29 cellular contexts compared by ENCODE assay signal in genomic region chrX:3407785-3408184, GRCh38.
"Had no signal": no experiment of that assay in that cellular context is flagged by ENCODE, and none has a peak within 500 bp of the region (broad histone marks: within the 10 kb centered on the region; RNA-seq: fewer than 3 reads in every experiment).

No MANE protein-coding gene starts in this region.

- H3K4me1 Mint-ChIP-seq: immature natural killer cell; naive thymus-derived CD4-positive, alpha-beta T cell; neural crest cell; stimulated activated naive B cell treated with anti-CD40 and anti-IgM and Interleukin-4, amounts not matched to agents 10 μg/mL and 1 μg/mL and 100 μg/mL, for 72 hours had no signal

- H3K4me1 ChIP-seq: left lung, parathyroid adenoma, right atrium auricular region, right lobe of liver, stomach, testis, thyroid gland, transverse colon, upper lobe of right lung had no signal

- ATAC-seq: left colon; left lung; mucosa of descending colon; naive thymus-derived CD4-positive, alpha-beta T cell; natural killer cell treated with Interleukin-12 subunit alpha and Interleukin-12 subunit beta and Interleukin-15 and Interleukin-18, amount 100 ng/mL, for 72 hours; right lobe of liver; stimulated activated naive B cell treated with anti-CD40 and anti-IgM and Interleukin-4, amounts not matched to agents 10 μg/mL and 1 μg/mL and 100 μg/mL, for 72 hours; stimulated activated naive CD8-positive, alpha-beta T cell treated with anti-CD3 and anti-CD28 coated beads, Interleukin-15, Interleukin-2, amounts not matched to agents 100 U/mL and 50 U/mL, for 24 hours; upper lobe of right lung had no signal

- H3K4me3 ChIP-seq: left lung, lung, mucosa of descending colon, right atrium auricular region, right lobe of liver, stomach, testis, thyroid gland, transverse colon, upper lobe of right lung had no signal

- H3K9me3 Mint-ChIP-seq: natural killer cell treated with Interleukin-12 subunit alpha and Interleukin-12 subunit beta and Interleukin-15 and Interleukin-18, amount 100 ng/mL, for 72 hours had no signal

- H3K4me3 Mint-ChIP-seq: immature natural killer cell; naive thymus-derived CD4-positive, alpha-beta T cell; natural killer cell treated with Interleukin-12 subunit alpha and Interleukin-12 subunit beta and Interleukin-15 and Interleukin-18, amount 100 ng/mL, for 72 hours; neural crest cell; stimulated activated naive B cell treated with anti-CD40 and anti-IgM and Interleukin-4, amounts not matched to agents 10 μg/mL and 1 μg/mL and 100 μg/mL, for 72 hours had no signal

- DNase-seq: hypothalamus; immature natural killer cell; kidney; left colon; left lung; mesendoderm; midbrain; mucosa of descending colon; naive thymus-derived CD4-positive, alpha-beta T cell; nucleus accumbens; right lobe of liver; stimulated activated CD4-positive, alpha-beta T cell treated with anti-CD3 and anti-CD28 coated beads, Interleukin-12 subunit alpha, Interleukin-12 subunit beta, amount 100 ng/mL, for 4 hours; stimulated activated CD4-positive, alpha-beta T cell treated with anti-CD3 and anti-CD28 coated beads, Interleukin-15, amount 100 ng/mL, for 24 hours; stimulated activated CD4-positive, alpha-beta T cell treated with anti-CD3 and anti-CD28 coated beads, Interleukin-2, amount 100 ng/mL, for 24 hours; stimulated activated CD4-positive, alpha-beta T cell treated with anti-CD3 and anti-CD28 coated beads, Interleukin-4, amount 100 ng/mL, for 1 hour; stimulated activated naive B cell treated with anti-CD40 and anti-IgM and Interleukin-4, amounts not matched to agents 10 μg/mL and 1 μg/mL and 100 μg/mL, for 72 hours; stimulated activated naive CD8-positive, alpha-beta T cell treated with anti-CD3 and anti-CD28 coated beads, Interleukin-15, Interleukin-2, amounts not matched to agents 100 U/mL and 50 U/mL, for 24 hours; stomach; testis; thyroid gland; transverse colon; upper lobe of right lung had no signal

- H3K9ac ChIP-seq: parathyroid adenoma had no signal

- H3K9me3 ChIP-seq: left lung, mucosa of descending colon, right atrium auricular region, testis, thyroid gland, transverse colon, upper lobe of right lung had no signal

- H3K36me3 Mint-ChIP-seq: immature natural killer cell; naive thymus-derived CD4-positive, alpha-beta T cell; natural killer cell treated with Interleukin-12 subunit alpha and Interleukin-12 subunit beta and Interleukin-15 and Interleukin-18, amount 100 ng/mL, for 72 hours; stimulated activated naive B cell treated with anti-CD40 and anti-IgM and Interleukin-4, amounts not matched to agents 10 μg/mL and 1 μg/mL and 100 μg/mL, for 72 hours had no signal

- H3K27ac ChIP-seq: left lung, parathyroid adenoma, right atrium auricular region, right lobe of liver, stomach, testis, thyroid gland, transverse colon, upper lobe of right lung had no signal

- H2AFZ ChIP-seq: parathyroid adenoma had no signal

- H3K79me2 ChIP-seq: parathyroid adenoma had no signal

- FAIRE-seq: islet of Langerhans, kidney, urothelium cell line had no signal

- H3K27ac Mint-ChIP-seq: immature natural killer cell; naive thymus-derived CD4-positive, alpha-beta T cell; natural killer cell treated with Interleukin-12 subunit alpha and Interleukin-12 subunit beta and Interleukin-15 and Interleukin-18, amount 100 ng/mL, for 72 hours; stimulated activated naive B cell treated with anti-CD40 and anti-IgM and Interleukin-4, amounts not matched to agents 10 μg/mL and 1 μg/mL and 100 μg/mL, for 72 hours had no signal

- H3K27me3 ChIP-seq: left lung, right atrium auricular region, right lobe of liver, stomach, testis, thyroid gland, transverse colon, upper lobe of right lung had no signal

- H3K36me3 ChIP-seq: left lung, right atrium auricular region, right lobe of liver, stomach, thyroid gland, transverse colon, upper lobe of right lung had no signal

- H3K27me3 Mint-ChIP-seq: naive thymus-derived CD4-positive, alpha-beta T cell had no signal
